Comparison of ENCODE assay signal across 10 cellular contexts in the genomic region with DNA sequence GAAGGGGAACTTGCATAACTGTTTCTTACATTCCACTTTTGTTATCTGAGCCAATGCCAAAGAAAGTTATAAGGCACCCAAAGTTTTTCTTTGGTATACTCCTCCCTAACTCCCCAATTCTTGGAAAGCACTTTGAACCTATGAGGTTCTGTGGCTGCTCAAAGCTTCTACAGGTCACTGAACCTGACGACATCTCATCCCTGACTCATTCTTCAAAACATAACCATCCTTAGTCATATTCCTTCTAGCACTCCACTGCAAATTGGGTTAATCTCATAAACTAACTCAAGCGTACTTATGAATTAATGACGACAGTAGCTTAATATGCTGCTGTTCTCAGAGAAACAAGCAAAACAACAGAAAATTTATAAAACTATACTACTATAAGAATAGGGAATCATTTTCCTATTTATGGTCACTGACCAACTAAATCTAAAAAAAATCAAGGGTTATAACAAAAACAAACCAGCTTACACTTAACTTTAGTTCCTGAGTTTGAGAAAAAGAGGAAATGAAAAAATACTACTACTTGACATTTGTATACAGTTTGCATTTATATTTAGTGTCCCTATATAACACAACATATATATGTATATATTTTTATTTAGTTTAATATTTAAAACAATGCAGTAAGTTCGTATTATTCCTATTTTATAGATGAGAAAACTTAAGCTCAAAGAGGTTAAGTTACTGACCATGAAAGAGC.
A peak's percentile ranks its signal among the peaks of the same experiment; 100 is the strongest.
DNase-seq lines count a peak whose midpoint lies in the region; ATAC-seq and TF ChIP-seq lines count a peak whose summit lies in the region.
"Had no signal": no experiment of that assay in that cellular context is flagged by ENCODE, and none has a peak within 500 bp of the region (broad histone marks: within the 10 kb centered on the region; RNA-seq: fewer than 3 reads in every experiment).

No MANE protein-coding gene starts in this region.

- H3K27me3 Mint-ChIP-seq in nephron (ENCODE audit: low read depth) = peaks cover 19% of the 10 kb centered on the region

- H3K4me3 Mint-ChIP-seq in nephron = no peak overlapping the region

- no peak for TF ChIP-seq CTCF in nephron (IDR thresholded peaks at IDR 0.05; ENCODE audit: unreplicated experiment in 3 of 3)

- ATAC-seq in HG03432 (IDR thresholded peaks at IDR 0.05; ENCODE audit: unreplicated experiment) (no peak), HG02588 (IDR thresholded peaks at IDR 0.05; ENCODE audit: unreplicated experiment) (no peak)

- H3K36me3 Mint-ChIP-seq in nephron (ENCODE audit: low read depth) = no peaks in the 10 kb centered on the region

- peak overlapping the region in 2 of 3 experiments; percentile 2 to 26 for H3K27ac Mint-ChIP-seq in nephron

- DNase-seq in CD1c-positive myeloid dendritic cell (ENCODE audit: extremely low spot score) = peak; percentile 11
- DNase-seq in LoVo (ENCODE audit: low spot score) = peak; percentile 37
- peak; percentile 24 for DNase-seq in brain pericyte (ENCODE audit: low read depth, low spot score)
- DNase-seq in AML-193 (lab: John Stamatoyannopoulos, UW) = no peak
- DNase-seq in HK-2 (ENCODE audit: unreplicated experiment) = no peak
- DNase-seq: DMS 273 treated with DMSO at 0.1 percent for 48 hours, NCI-H187 treated with DMSO at 0.1 percent for 48 hours had no signal

- peaks cover 33% of the 10 kb centered on the region for H3K4me1 Mint-ChIP-seq in nephron

- H3K9me3 Mint-ChIP-seq in nephron = no peaks in the 10 kb centered on the region

Comparison
In these comparisons a context has a peak if more than half of its experiments do, and no peak if none do; other contexts are left out.
1. DNase-seq: peak in CD1c-positive myeloid dendritic cell (single experiment), LoVo (single experiment) and brain pericyte (single experiment); none in AML-193 (0 of 2) and HK-2 (single experiment).